Comparison of ENCODE assay signal across 32 cellular contexts in the genomic region with DNA sequence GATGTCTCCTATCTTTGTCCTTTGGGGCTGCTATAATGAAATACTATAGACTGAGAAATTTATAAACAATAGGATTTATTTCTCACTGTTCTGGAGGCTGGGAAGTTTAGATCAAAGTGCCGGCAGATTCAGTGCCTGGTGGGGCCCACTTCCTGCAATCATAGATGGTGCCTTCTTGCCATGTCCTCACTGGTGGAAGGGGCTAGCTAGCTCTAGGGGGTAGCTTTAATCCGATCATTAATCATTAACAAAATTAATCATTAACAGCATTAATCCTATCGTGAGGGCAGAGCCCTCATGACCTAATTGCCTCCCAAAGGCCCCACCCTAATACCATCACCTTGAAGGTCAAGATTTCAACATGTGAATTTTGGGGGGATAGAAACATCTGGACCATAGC.
"Had no signal": no experiment of that assay in that cellular context is flagged by ENCODE, and none has a peak within 500 bp of the region (broad histone marks: within the 10 kb centered on the region; RNA-seq: fewer than 3 reads in every experiment).

No MANE protein-coding gene starts in this region.

- H3K27me3 Mint-ChIP-seq: activated CD4-positive, alpha-beta T cell treated with anti-CD3 and anti-CD28 coated beads, Interleukin-2, amount 10 ng/mL, durations not matched to agents 24 days and 14 days; stimulated activated memory B cell treated with anti-CD40 and anti-IgM and Interleukin-4, amounts not matched to agents 10 μg/mL and 1 μg/mL and 100 μg/mL, for 72 hours had no signal

- H3K36me3 ChIP-seq: gastroesophageal sphincter, pancreas, prostate gland, sigmoid colon, thyroid gland, upper lobe of right lung, WERI-Rb-1 had no signal

- DNase-seq: activated CD4-positive, alpha-beta memory T cell treated with anti-CD3 and anti-CD28 coated beads for 36 hours; activated CD4-positive, alpha-beta T cell treated with anti-CD3 and anti-CD28 coated beads, Interleukin-2, amount 10 ng/mL, durations not matched to agents 24 days and 14 days; activated CD8-positive, alpha-beta memory T cell treated with anti-CD3 and anti-CD28 coated beads, Interleukin-2, amount 50 U/mL, for 4 hours; activated gamma-delta T cell treated with Interleukin-2 at 50 U/mL for 16 hours; activated naive CD4-positive, alpha-beta T cell treated with anti-CD3 and anti-CD28 coated beads, Interleukin-2, amount 50 U/mL, for 16 hours; activated T-cell treated with anti-CD3 and anti-CD28 coated beads, Interleukin-2, amount 50 U/mL, for 1 hour; amniotic stem cell; caudate nucleus; cortex of kidney; hippocampal formation; naive B cell; nucleus accumbens; pancreas; sigmoid colon; stimulated activated CD4-positive, alpha-beta T cell treated with anti-CD3 and anti-CD28 coated beads, Interleukin-1b, Interleukin-23, amount 100 ng/mL, for 48 hours; stimulated activated CD4-positive, alpha-beta T cell treated with anti-CD3 and anti-CD28 coated beads, Interleukin-4, amount 100 ng/mL, for 4 hours; stimulated activated CD8-positive, alpha-beta memory T cell treated with anti-CD3 and anti-CD28 coated beads, Interleukin-4, amount 100 ng/mL, for 48 hours; stimulated activated naive CD8-positive, alpha-beta T cell treated with anti-CD3 and anti-CD28 coated beads, Interleukin-15, amount 100 ng/mL, for 72 hours; substantia nigra; T1000; thyroid gland; upper lobe of right lung; WERI-Rb-1 had no signal

- ATAC-seq: activated CD4-positive, CD25-positive, alpha-beta regulatory T cell treated with anti-CD3 and anti-CD28 coated beads, Interleukin-2, amount 50 U/mL, for 24 hours; gastroesophageal sphincter; stimulated activated naive CD8-positive, alpha-beta T cell treated with anti-CD3 and anti-CD28 coated beads, Interleukin-15, amount 100 ng/mL, for 72 hours; upper lobe of right lung had no signal

- H3K27me3 ChIP-seq: gastroesophageal sphincter, pancreas, sigmoid colon, thyroid gland, upper lobe of right lung had no signal

- H3K9me3 ChIP-seq: gastroesophageal sphincter, pancreas, prostate gland, sigmoid colon, thyroid gland, upper lobe of right lung had no signal

- H3K4me3 Mint-ChIP-seq: activated CD4-positive, alpha-beta memory T cell treated with anti-CD3 and anti-CD28 coated beads for 36 hours; activated CD4-positive, alpha-beta T cell treated with anti-CD3 and anti-CD28 coated beads, Interleukin-2, amount 10 ng/mL, durations not matched to agents 24 days and 14 days; activated T-helper 1 cell treated with anti-CD3 and anti-CD28 coated beads, Interleukin-12 subunit alpha, Interleukin-12 subunit beta, Interleukin-2, Interleukin-4 antibody, amounts not matched to agents 30 ng/mL and 10 ng/mL and 1 ng/mL, durations not matched to agents 14 hours and 24 hours and 36 hours; mesothelial cell of epicardium; naive B cell; stimulated activated memory B cell treated with anti-CD40 and anti-IgM and Interleukin-4, amounts not matched to agents 10 μg/mL and 1 μg/mL and 100 μg/mL, for 72 hours; stimulated activated naive CD8-positive, alpha-beta T cell treated with anti-CD3 and anti-CD28 coated beads, Interleukin-15, amount 100 ng/mL, for 72 hours had no signal

- FAIRE-seq: astrocyte, endothelial cell of umbilical vein, pancreas had no signal

- H3K27ac Mint-ChIP-seq: activated CD4-positive, alpha-beta memory T cell treated with anti-CD3 and anti-CD28 coated beads for 36 hours; activated CD4-positive, alpha-beta T cell treated with anti-CD3 and anti-CD28 coated beads, Interleukin-2, amount 10 ng/mL, durations not matched to agents 24 days and 14 days; activated T-helper 1 cell treated with anti-CD3 and anti-CD28 coated beads, Interleukin-12 subunit alpha, Interleukin-12 subunit beta, Interleukin-2, Interleukin-4 antibody, amounts not matched to agents 30 ng/mL and 10 ng/mL and 1 ng/mL, durations not matched to agents 14 hours and 24 hours and 36 hours; mesothelial cell of epicardium; naive B cell; stimulated activated memory B cell treated with anti-CD40 and anti-IgM and Interleukin-4, amounts not matched to agents 10 μg/mL and 1 μg/mL and 100 μg/mL, for 72 hours had no signal

- H3K9me3 Mint-ChIP-seq: activated CD4-positive, alpha-beta memory T cell treated with anti-CD3 and anti-CD28 coated beads for 36 hours; activated CD4-positive, alpha-beta T cell treated with anti-CD3 and anti-CD28 coated beads, Interleukin-2, amount 10 ng/mL, durations not matched to agents 24 days and 14 days; activated T-helper 1 cell treated with anti-CD3 and anti-CD28 coated beads, Interleukin-12 subunit alpha, Interleukin-12 subunit beta, Interleukin-2, Interleukin-4 antibody, amounts not matched to agents 30 ng/mL and 10 ng/mL and 1 ng/mL, durations not matched to agents 14 hours and 24 hours and 36 hours; stimulated activated memory B cell treated with anti-CD40 and anti-IgM and Interleukin-4, amounts not matched to agents 10 μg/mL and 1 μg/mL and 100 μg/mL, for 72 hours; stimulated activated naive CD8-positive, alpha-beta T cell treated with anti-CD3 and anti-CD28 coated beads, Interleukin-15, amount 100 ng/mL, for 72 hours had no signal

- H3K4me1 Mint-ChIP-seq: activated CD4-positive, alpha-beta T cell treated with anti-CD3 and anti-CD28 coated beads, Interleukin-2, amount 10 ng/mL, durations not matched to agents 24 days and 14 days; naive B cell; stimulated activated memory B cell treated with anti-CD40 and anti-IgM and Interleukin-4, amounts not matched to agents 10 μg/mL and 1 μg/mL and 100 μg/mL, for 72 hours; stimulated activated naive CD8-positive, alpha-beta T cell treated with anti-CD3 and anti-CD28 coated beads, Interleukin-15, amount 100 ng/mL, for 72 hours had no signal

- H3K4me1 ChIP-seq: prostate gland had no signal

- H3K36me3 Mint-ChIP-seq: activated CD4-positive, alpha-beta memory T cell treated with anti-CD3 and anti-CD28 coated beads for 36 hours; mesothelial cell of epicardium; naive B cell; stimulated activated memory B cell treated with anti-CD40 and anti-IgM and Interleukin-4, amounts not matched to agents 10 μg/mL and 1 μg/mL and 100 μg/mL, for 72 hours had no signal

- H3K27ac ChIP-seq: gastroesophageal sphincter, pancreas, prostate gland, sigmoid colon, thyroid gland, upper lobe of right lung, WERI-Rb-1 had no signal

- H3K4me2 ChIP-seq: smooth muscle cell had no signal

- H3K4me3 ChIP-seq: gastroesophageal sphincter, pancreas, prostate gland, sigmoid colon, smooth muscle cell, thyroid gland, upper lobe of right lung had no signal
